ENCODE assay signal across 14 cellular contexts in genomic region chr9:110131499-110131898, GRCh38.
A peak's percentile ranks its signal among the peaks of the same experiment; 100 is the strongest.
DNase-seq lines count a peak whose midpoint lies in the region; ATAC-seq, FAIRE-seq and TF ChIP-seq lines count a peak whose summit lies in the region.
"Had no signal": no experiment of that assay in that cellular context is flagged by ENCODE, and none has a peak within 500 bp of the region (broad histone marks: within the 10 kb centered on the region; RNA-seq: fewer than 3 reads in every experiment).

No MANE protein-coding gene starts in this region.

- no peak overlapping the region for H2BK5ac ChIP-seq in neuronal stem cell (ENCODE audit: low read length)

- CTCF ChIA-PET in Caco-2 (lab: Charles Lee) (interaction anchor here (0.6 to 1.6 kb wide), 3 partner anchors 16 to 94 kb away, joined by 3 to 5 read pairs (median 3); no protein-coding TSS in a partner anchor), OCI-LY7 (lab: Charles Lee; ENCODE audit: unreplicated experiment) (interaction anchor here (1.1 to 6.1 kb wide), 2 partner anchors 12 to 18 kb away, joined by 3 to 37 read pairs; no protein-coding TSS in a partner anchor), endothelial cell of umbilical vein (lab: Charles Lee) (interaction anchor here (1.5 kb wide), 1 partner anchor 10 kb away, joined by 5 read pairs; no protein-coding TSS in a partner anchor)

- H2AK5ac ChIP-seq in neuronal stem cell (ENCODE audit: low read depth, low read length), result no peak overlapping the region

- ATAC-seq in heart right ventricle, result no peak

- peak overlapping the region; percentile 90 for H3K4me3 Mint-ChIP-seq in Caco-2 (ENCODE audit: unreplicated experiment)
- H3K4me3 Mint-ChIP-seq: activated naive CD4-positive, alpha-beta T cell treated with anti-CD3 and anti-CD28 coated beads for 36 hours had no signal

- H2BK15ac ChIP-seq in neuronal stem cell (ENCODE audit: low read length), result no peak overlapping the region

- no TSS peak for BruUV-seq in Caco-2 (replicated peaks; lab: Mats Ljungman, UMichigan)
- BruUV-seq in OCI-LY7 (replicated peaks; lab: Mats Ljungman, UMichigan), result no TSS peak
- no TSS peak for BruUV-seq in endothelial cell of umbilical vein (replicated peaks; lab: Mats Ljungman, UMichigan)

- WGBS in neuronal stem cell (ENCODE audit: extremely low coverage in 2 of 2, insufficient read length in 2 of 2, insufficient replicate concordance in 1 of 2), 2 donors, result no CpG with 5 or more reads among the region's 2 CpGs
- 74 to 76% methylated on average over 2 of the region's 2 CpGs for WGBS in heart right ventricle, 2 donors

- intact Hi-C loops in Caco-2 (cut with micrococcal nuclease; ENCODE audit: unreplicated experiment), result loop anchor here (1.0 to 2.0 kb wide), 6 partner anchors 19 to 163 kb away; no protein-coding TSS in a partner anchor
- intact Hi-C loops in OCI-LY7 (cut with micrococcal nuclease; ENCODE audit: unreplicated experiment), result loop anchor here (1.0 kb wide), 1 partner anchor 83 kb away; no protein-coding TSS in a partner anchor
- intact Hi-C loops in endothelial cell of umbilical vein (cut with micrococcal nuclease), result no loop called here
- intact Hi-C loops in heart right ventricle (cut with DNase I), result loop anchor here in 1 of 10 donors (5.0 kb wide), 1 partner anchor 79 kb away; no protein-coding TSS in a partner anchor

- H2BK120ac ChIP-seq in neuronal stem cell (ENCODE audit: low read depth, low read length), result no peak overlapping the region

- H3K4me2 ChIP-seq in OCI-LY7 (ENCODE audit: low read length) (peak overlapping the region; percentile 89), endothelial cell of umbilical vein (ENCODE audit: insufficient read depth, low read length) (no peak overlapping the region), neuronal stem cell (ENCODE audit: insufficient read depth, low read length, poor library complexity, severe bottlenecking) (no peak overlapping the region)

- H3K14ac ChIP-seq in neuronal stem cell (ENCODE audit: low read length), result no peak overlapping the region

- no peak overlapping the region for H3K23ac ChIP-seq in neuronal stem cell (ENCODE audit: low read depth, low read length, poor library complexity)

- H3K4me1 Mint-ChIP-seq in Caco-2 (ENCODE audit: low read depth, unreplicated experiment), result peaks cover 35% of the 10 kb centered on the region

- H3K27ac ChIP-seq in OCI-LY7 (ENCODE audit: low read depth, low read length, poor library complexity, severe bottlenecking), result peak overlapping the region; percentile 95
- H3K27ac ChIP-seq in endothelial cell of umbilical vein (ENCODE audit: insufficient read depth, low read depth, low read length), result peak overlapping the region; percentile 27
- H3K27ac ChIP-seq in neuronal stem cell (replicated peaks; ENCODE audit: low read length), result peak overlapping the region; percentile 60
- peak overlapping the region in 3 of 10 donors; percentile 14 to 88 (median 26) for H3K27ac ChIP-seq in heart right ventricle
- H3K27ac ChIP-seq: prostate gland, uterus had no signal

- peak; percentile 43 for FAIRE-seq in endothelial cell of umbilical vein (lab: Jason Lieb, UNC)
- FAIRE-seq: TTC549 had no signal

- no peak overlapping the region for H4K91ac ChIP-seq in neuronal stem cell (ENCODE audit: low read depth, low read length, poor library complexity)

- H3K9me3 Mint-ChIP-seq in Caco-2 (ENCODE audit: unreplicated experiment), result no peaks in the 10 kb centered on the region
- H3K9me3 Mint-ChIP-seq: activated naive CD4-positive, alpha-beta T cell treated with anti-CD3 and anti-CD28 coated beads for 36 hours had no signal

- H3K4me1 ChIP-seq in Caco-2, result peaks cover 45% of the 10 kb centered on the region
- H3K4me1 ChIP-seq in OCI-LY7 (ENCODE audit: insufficient read depth, low read length, poor library complexity, severe bottlenecking), result peaks cover 82% of the 10 kb centered on the region
- H3K4me1 ChIP-seq in endothelial cell of umbilical vein (ENCODE audit: control insufficient read depth, extremely low read depth, insufficient read depth, low read length), result peaks cover 75% of the 10 kb centered on the region
- H3K4me1 ChIP-seq in neuronal stem cell (ENCODE audit: control insufficient read depth in 2 of 2, insufficient read depth in 1 of 2, low read depth in 1 of 2, low read length in 2 of 2), result peaks cover 10 to 37% of the 10 kb centered on the region in 2 donors
- H3K4me1 ChIP-seq in heart right ventricle, result peaks cover 24 to 99% (median 91%) of the 10 kb centered on the region in 9 donors
- H3K4me1 ChIP-seq: prostate gland had no signal

- no peak overlapping the region for H3K18ac ChIP-seq in neuronal stem cell (ENCODE audit: low read length)

- H3K9me3 ChIP-seq in Caco-2 (no peaks in the 10 kb centered on the region), OCI-LY7 (ENCODE audit: low read length) (no peaks in the 10 kb centered on the region), endothelial cell of umbilical vein (replicated peaks; ENCODE audit: control insufficient read depth, insufficient read depth, low read length) (no peaks in the 10 kb centered on the region), neuronal stem cell (replicated peaks in 1 of 2; ENCODE audit: control insufficient read depth in 2 of 2, insufficient read depth in 1 of 2, low read depth in 1 of 2, low read length in 2 of 2) (no peaks in the 10 kb centered on the region), heart right ventricle (no peaks in the 10 kb centered on the region)
- H3K9me3 ChIP-seq: prostate gland, uterus had no signal

- no peak overlapping the region for H4K8ac ChIP-seq in neuronal stem cell (ENCODE audit: low read depth, low read length)

- DNase-seq in Caco-2 (peak; percentile 86 to 91), OCI-LY7 (ENCODE audit: low spot score) (no peak), endothelial cell of umbilical vein (ENCODE audit: low read depth, low spot score) (no peak), neuronal stem cell (ENCODE audit: low spot score) (peak; percentile 38), retina (no peak), NCI-H146 (lab: John Stamatoyannopoulos, UW) (no peak), COLO829 (ENCODE audit: low spot score) (no peak), heart right ventricle (no peak)
- DNase-seq: activated naive CD4-positive, alpha-beta T cell treated with anti-CD3 and anti-CD28 coated beads for 36 hours; central memory CD4-positive, alpha-beta T cell; midbrain; uterus had no signal

- TF ChIP-seq CTCF in Caco-2 (IDR thresholded peaks at IDR 0.05; ENCODE audit: insufficient read depth in 1 of 2, low read depth in 1 of 2, low read length in 1 of 2, severe bottlenecking in 1 of 2, unreplicated experiment in 1 of 2) (no peak), OCI-LY7 (conservative IDR thresholded peaks at IDR 0.05; ENCODE audit: low read length) (no peak), endothelial cell of umbilical vein (IDR thresholded peaks at IDR 0.05; ENCODE audit: extremely low read depth in 1 of 2, insufficient read depth in 1 of 2, low read depth in 1 of 2, low read length in 2 of 2) (no peak), heart right ventricle (IDR thresholded peaks at IDR 0.05) (no peak)

- H2AFZ ChIP-seq in OCI-LY7 (ENCODE audit: low read length), result no peak overlapping the region
- no peak overlapping the region for H2AFZ ChIP-seq in endothelial cell of umbilical vein (ENCODE audit: low read depth, low read length)
- no peak overlapping the region for H2AFZ ChIP-seq in neuronal stem cell (ENCODE audit: low read length)

- H3K27ac Mint-ChIP-seq in Caco-2 (ENCODE audit: unreplicated experiment), result peak overlapping the region; percentile 97
- H3K27ac Mint-ChIP-seq: activated naive CD4-positive, alpha-beta T cell treated with anti-CD3 and anti-CD28 coated beads for 36 hours had no signal

- H4K20me1 ChIP-seq in OCI-LY7 (ENCODE audit: insufficient read depth, low read length) (no peaks in the 10 kb centered on the region), endothelial cell of umbilical vein (replicated peaks; ENCODE audit: control insufficient read depth, extremely low read depth, insufficient read depth, low read length) (peaks cover 7% of the 10 kb centered on the region)

- peaks cover 89% of the 10 kb centered on the region for H3K79me2 ChIP-seq in OCI-LY7 (ENCODE audit: insufficient read depth, low read depth, low read length)
- H3K79me2 ChIP-seq in endothelial cell of umbilical vein (ENCODE audit: control insufficient read depth, insufficient read depth, low read length), result peaks cover 96% of the 10 kb centered on the region

- no peak for TF ChIP-seq POLR2A in endothelial cell of umbilical vein (IDR thresholded peaks at IDR 0.05; ENCODE audit: low read depth, low read length)

- H3K36me3 ChIP-seq in Caco-2 (ENCODE audit: control insufficient read depth, insufficient read depth, low read length), result no peaks in the 10 kb centered on the region; the same call in 1 of the 2 replicates
- peaks cover 32% of the 10 kb centered on the region for H3K36me3 ChIP-seq in OCI-LY7 (ENCODE audit: insufficient read depth, low read length)
- peaks cover under 1 to 4% of the 10 kb centered on the region in 2 experiments for H3K36me3 ChIP-seq in endothelial cell of umbilical vein (ENCODE audit: control insufficient read depth in 2 of 2, extremely low read depth in 1 of 2, insufficient read depth in 2 of 2, low read length in 2 of 2)
- peaks cover 6 to 52% of the 10 kb centered on the region in 2 donors for H3K36me3 ChIP-seq in neuronal stem cell (replicated peaks in 1 of 2; ENCODE audit: control insufficient read depth in 2 of 2, insufficient read depth in 2 of 2, low read length in 2 of 2)
- peaks cover 0 to 7% (median 4%) of the 10 kb centered on the region in 9 donors for H3K36me3 ChIP-seq in heart right ventricle
- H3K36me3 ChIP-seq: prostate gland, uterus had no signal

- no peaks in the 10 kb centered on the region for H3K9me1 ChIP-seq in endothelial cell of umbilical vein (replicated peaks; ENCODE audit: control insufficient read depth, extremely low read depth, insufficient read depth, low read length)

- H3K36me3 Mint-ChIP-seq in Caco-2 (ENCODE audit: insufficient read depth, unreplicated experiment), result peaks cover 100% of the 10 kb centered on the region

- H3K27me3 Mint-ChIP-seq in Caco-2 (ENCODE audit: insufficient read depth, unreplicated experiment), result no peaks in the 10 kb centered on the region

- POLR2A ChIA-PET in Caco-2 (lab: Charles Lee) (interaction anchor here (0.6 to 1.8 kb wide), 5 partner anchors 16 to 847 kb away, joined by 3 to 15 read pairs (median 4); no protein-coding TSS in a partner anchor), OCI-LY7 (lab: Charles Lee) (interaction anchor here (0.6 to 9.9 kb wide), 7 partner anchors 12 to 218 kb away, joined by 3 to 133 read pairs (median 5); no protein-coding TSS in a partner anchor), endothelial cell of umbilical vein (lab: Charles Lee) (no interaction called here)

- H3K27me3 ChIP-seq in Caco-2 (replicated peaks; ENCODE audit: control insufficient read depth, insufficient read depth, low read length) (no peaks in the 10 kb centered on the region), endothelial cell of umbilical vein (ENCODE audit: control insufficient read depth in 2 of 2, insufficient read depth in 2 of 2, low read length in 2 of 2) (no peaks in the 10 kb centered on the region), neuronal stem cell (ENCODE audit: control insufficient read depth in 3 of 3, insufficient read depth in 3 of 3, low read depth in 1 of 3, low read length in 3 of 3) (no peaks in the 10 kb centered on the region), heart right ventricle (no peaks in the 10 kb centered on the region)
- H3K27me3 ChIP-seq: uterus had no signal

- no peaks in the 10 kb centered on the region for H3K79me1 ChIP-seq in neuronal stem cell (ENCODE audit: low read depth, low read length)

- H3K9me2 ChIP-seq in OCI-LY7 (ENCODE audit: insufficient read depth, low read length), result no peaks in the 10 kb centered on the region

- H3K4ac ChIP-seq in neuronal stem cell (ENCODE audit: low read length), result no peak overlapping the region

- dilution Hi-C loops in endothelial cell of umbilical vein (cut with MboI; ENCODE audit: extremely low pct_ligation_motif_present, low sequenced_read_pairs), result no loop called here

- H3K4me3 ChIP-seq in Caco-2 (ENCODE audit: low read depth, low read length) (no peak overlapping the region), OCI-LY7 (ENCODE audit: low read depth, low read length, poor library complexity, severe bottlenecking) (peak overlapping the region; percentile 57), endothelial cell of umbilical vein (replicated peaks in 1 of 3; ENCODE audit: insufficient read depth in 1 of 3, low read depth in 1 of 3, low read length in 3 of 3) (no peak overlapping the region), neuronal stem cell (ENCODE audit: low read length in 2 of 2) (no peak overlapping the region), heart right ventricle (no peak overlapping the region)
- H3K4me3 ChIP-seq: prostate gland, uterus had no signal

- no peak overlapping the region for H3K9ac ChIP-seq in endothelial cell of umbilical vein (replicated peaks; ENCODE audit: extremely low read depth, insufficient read depth, low read length)
- no peak overlapping the region for H3K9ac ChIP-seq in neuronal stem cell (ENCODE audit: low read depth, low read length, poor library complexity)

- no peak overlapping the region for H2BK12ac ChIP-seq in neuronal stem cell (ENCODE audit: low read length)

Comparison
In these comparisons a context has a peak if more than half of its experiments do, and no peak if none do; other contexts are left out.
1. DNase-seq: peak in Caco-2 (2 of 2) and neuronal stem cell (single experiment); none in OCI-LY7 (single experiment), endothelial cell of umbilical vein (single experiment), retina (single experiment), NCI-H146 (single experiment), COLO829 (single experiment) and heart right ventricle (0 of 2).